ENCODE assay signal across 17 cellular contexts in the genomic region with DNA sequence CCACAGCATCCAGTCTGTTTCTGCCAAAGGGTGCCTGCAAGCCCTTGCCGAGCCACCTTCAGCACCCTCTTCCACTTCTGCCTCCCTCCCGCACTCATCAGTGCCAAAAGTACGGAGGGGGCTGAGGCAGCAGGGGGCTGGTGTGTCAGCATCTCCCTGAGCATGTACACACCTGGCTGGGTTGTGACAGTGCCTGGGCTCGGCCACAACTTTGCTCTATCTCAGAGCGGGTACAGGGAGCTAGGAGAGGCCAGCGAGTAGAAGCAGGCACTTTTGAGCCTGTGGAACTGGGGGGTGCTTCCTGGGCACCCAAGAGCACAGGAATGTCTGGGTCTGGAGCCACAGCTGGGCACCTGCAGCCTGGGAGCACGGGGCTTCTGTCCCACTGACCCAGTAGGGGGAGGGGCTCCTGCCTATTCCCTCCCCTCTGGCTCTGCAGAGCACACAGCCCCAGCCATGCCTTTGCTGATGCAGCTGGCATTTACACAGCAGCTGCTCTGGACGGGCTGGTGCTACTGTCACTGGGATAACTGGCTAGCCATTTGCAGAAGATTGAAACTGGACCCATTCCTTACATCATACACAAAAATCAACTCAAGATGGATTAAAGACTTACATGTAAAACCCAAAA.
DNase-seq lines count a peak whose midpoint lies in the region; ATAC-seq, FAIRE-seq and TF ChIP-seq lines count a peak whose summit lies in the region.
"Had no signal": no experiment of that assay in that cellular context is flagged by ENCODE, and none has a peak within 500 bp of the region (broad histone marks: within the 10 kb centered on the region; RNA-seq: fewer than 3 reads in every experiment).

No MANE protein-coding gene starts in this region.

- no peaks in the 10 kb centered on the region for H3K9me2 ChIP-seq in PC-9 (ENCODE audit: insufficient read depth)

- no peaks in the 10 kb centered on the region for H3K27me3 ChIP-seq in PC-9 (ENCODE audit: insufficient read depth, low read depth)
- H3K27me3 ChIP-seq in endodermal cell (ENCODE audit: control insufficient read depth, insufficient read depth, low read length, poor library complexity, severe bottlenecking), result no peaks in the 10 kb centered on the region
- no peaks in the 10 kb centered on the region for H3K27me3 ChIP-seq in osteoblast (ENCODE audit: insufficient read depth, low read length)
- H3K27me3 ChIP-seq: BLaER1 had no signal

- FAIRE-seq in A549 (lab: Jason Lieb, UNC), result no peak
- FAIRE-seq: GM19239 had no signal

- no peak for TF ChIP-seq EP300 in A549 (IDR thresholded peaks at IDR 0.05)

- H3K9ac ChIP-seq in endodermal cell (ENCODE audit: extremely low read depth, low read length, poor library complexity, severe bottlenecking), result no peak overlapping the region
- H3K9ac ChIP-seq: BLaER1 had no signal

- intact Hi-C loops in PC-9 (cut with micrococcal nuclease; ENCODE audit: unreplicated experiment), result no loop called here
- intact Hi-C loops in sciatic nerve (cut with DNase I), result no loop called here

- H3K4me2 ChIP-seq in A549 (no peak overlapping the region), PC-9 (no peak overlapping the region), osteoblast (ENCODE audit: insufficient read depth, low read length) (no peak overlapping the region)
- H3K4me2 ChIP-seq: BLaER1 had no signal

- H3K4me3 ChIP-seq in A549 (no peak overlapping the region), PC-9 (no peak overlapping the region), endodermal cell (ENCODE audit: low read length) (no peak overlapping the region), osteoblast (ENCODE audit: insufficient read depth, low read length) (no peak overlapping the region)
- H3K4me3 ChIP-seq: BLaER1 had no signal

- H3K36me3 ChIP-seq in PC-9 (ENCODE audit: low read depth) (no peaks in the 10 kb centered on the region), endodermal cell (ENCODE audit: control insufficient read depth, insufficient read depth, low read length) (no peaks in the 10 kb centered on the region), osteoblast (ENCODE audit: insufficient read depth, low read length) (no peaks in the 10 kb centered on the region)
- H3K36me3 ChIP-seq: BLaER1 had no signal

- H2AFZ ChIP-seq in PC-9, result peak overlapping the region; percentile 6; the same call in 1 of the 2 replicates
- no peak overlapping the region for H2AFZ ChIP-seq in osteoblast (ENCODE audit: low read length)

- 4% methylated on average over 6 of the region's 8 CpGs for WGBS in A549 (ENCODE audit: missing lambda C conversion rate)
- 89 to 93% methylated on average over 6 to 8 of the region's 8 CpGs for WGBS in endodermal cell (ENCODE audit: insufficient coverage in 1 of 2, insufficient read length in 1 of 2), 2 experiments

- no peaks in the 10 kb centered on the region for H3K9me3 ChIP-seq in A549
- H3K9me3 ChIP-seq in PC-9 (ENCODE audit: insufficient read depth, low read depth), result no peaks in the 10 kb centered on the region
- no peaks in the 10 kb centered on the region for H3K9me3 ChIP-seq in endodermal cell (ENCODE audit: control insufficient read depth, low read length)
- H3K9me3 ChIP-seq in osteoblast (ENCODE audit: low read depth, low read length), result no peaks in the 10 kb centered on the region

- no peak for TF ChIP-seq POLR2A in A549 (IDR thresholded peaks at IDR 0.05; ENCODE audit: low read length)

- no peaks in the 10 kb centered on the region for H3K4me1 Mint-ChIP-seq in endodermal cell

- no peaks in the 10 kb centered on the region for H3F3A ChIP-seq in PC-9 (ENCODE audit: insufficient read depth, low read depth)

- no peak for TF ChIP-seq RAD21 in A549 (conservative IDR thresholded peaks at IDR 0.05 in 1 of 2, IDR thresholded peaks at IDR 0.05 in 1 of 2)

- no peak for TF ChIP-seq CTCF in A549 (IDR thresholded peaks at IDR 0.05)
- TF ChIP-seq CTCF in PC-9 (conservative IDR thresholded peaks at IDR 0.05), result no peak
- no peak for TF ChIP-seq CTCF in endodermal cell (conservative IDR thresholded peaks at IDR 0.05)
- TF ChIP-seq CTCF in osteoblast (IDR thresholded peaks at IDR 0.05; ENCODE audit: extremely low read depth, low read depth, low read length), result no peak

- H3K27ac Mint-ChIP-seq in endodermal cell, result no peak overlapping the region
- H3K27ac Mint-ChIP-seq: CD8-positive, alpha-beta T cell had no signal

- H3K79me2 ChIP-seq in PC-9 (ENCODE audit: low read depth) (no peaks in the 10 kb centered on the region), osteoblast (ENCODE audit: insufficient read depth, low read length) (no peaks in the 10 kb centered on the region)

- peak; percentile 60 to 67; a peak in 5 of 6 replicates for ATAC-seq in A549
- peak; percentile 15 for ATAC-seq in sciatic nerve
- ATAC-seq in HG02870 (IDR thresholded peaks at IDR 0.05; ENCODE audit: unreplicated experiment), result no peak
- no peak for ATAC-seq in GM18520 (IDR thresholded peaks at IDR 0.05; ENCODE audit: unreplicated experiment)
- ATAC-seq: CD8-positive, alpha-beta T cell had no signal

- H3K4me1 ChIP-seq in A549 (no peaks in the 10 kb centered on the region), PC-9 (replicated peaks; ENCODE audit: insufficient read depth) (no peaks in the 10 kb centered on the region), endodermal cell (ENCODE audit: control insufficient read depth, insufficient read depth, low read length) (no peaks in the 10 kb centered on the region), osteoblast (ENCODE audit: insufficient read depth, low read length) (no peaks in the 10 kb centered on the region)
- H3K4me1 ChIP-seq: BLaER1 had no signal

- H3K27me3 Mint-ChIP-seq in endodermal cell (ENCODE audit: insufficient read depth), result no peaks in the 10 kb centered on the region

- DNase-seq in A549 (ENCODE audit: low read depth in 1 of 2, low spot score in 1 of 2) (no peak), PC-9 (no peak), endodermal cell (peak; percentile 45), sciatic nerve (ENCODE audit: low spot score) (no peak), cerebellum (ENCODE audit: low spot score) (no peak), osteoblast (ENCODE audit: insufficient read length, low spot score, missing footprints) (no peak)
- DNase-seq: CD8-positive, alpha-beta T cell; H9; KBM-7; NCI-H146; NCI-H2081 treated with DMSO at 0.1 percent for 48 hours; NCI-H524 had no signal

- no TSS peak for BruUV-seq in PC-9 (replicated peaks; lab: Mats Ljungman, UMichigan)

- no peak overlapping the region for H3K4me3 Mint-ChIP-seq in endodermal cell
- H3K4me3 Mint-ChIP-seq: CD8-positive, alpha-beta T cell; H9 had no signal

- H3K36me3 Mint-ChIP-seq in endodermal cell (ENCODE audit: low read depth), result no peaks in the 10 kb centered on the region
- H3K36me3 Mint-ChIP-seq: CD8-positive, alpha-beta T cell had no signal

- POLR2A ChIA-PET in A549 (lab: Yijun Ruan, JAX) (no interaction called here), PC-9 (lab: Charles Lee; ENCODE audit: unreplicated experiment) (no interaction called here)

- H3K27ac ChIP-seq in A549 (no peak overlapping the region), PC-9 (no peak overlapping the region), endodermal cell (ENCODE audit: low read depth, low read length) (no peak overlapping the region), osteoblast (ENCODE audit: low read depth, low read length) (no peak overlapping the region)
- H3K27ac ChIP-seq: BLaER1, RWPE1 had no signal

- CTCF ChIA-PET in A549 (lab: Yijun Ruan, JAX) (interaction anchor here (0.5 to 1.0 kb wide), 2 partner anchors 12 to 41 kb away, joined by 3 read pairs; no protein-coding TSS in a partner anchor), PC-9 (lab: Charles Lee) (no interaction called here)

- no peaks in the 10 kb centered on the region for H4K20me1 ChIP-seq in PC-9 (ENCODE audit: insufficient read depth)
- no peaks in the 10 kb centered on the region for H4K20me1 ChIP-seq in osteoblast (ENCODE audit: insufficient read depth, low read length)
- H4K20me1 ChIP-seq: BLaER1 had no signal

- peaks cover 9% of the 10 kb centered on the region for H3K9me3 Mint-ChIP-seq in endodermal cell

TF ChIP-seq in A549, 52 proteins besides CTCF, POLR2A, EP300 and RAD21:
- no peak for TF ChIP-seq RFX5 (IDR thresholded peaks at IDR 0.05)
- TF ChIP-seq ZSCAN20 (CRISPR knock-in tag; IDR thresholded peaks at IDR 0.05), result no peak
- no peak for TF ChIP-seq TP53 (CRISPR knock-in tag; IDR thresholded peaks at IDR 0.05)
- TF ChIP-seq, protein P1, sequence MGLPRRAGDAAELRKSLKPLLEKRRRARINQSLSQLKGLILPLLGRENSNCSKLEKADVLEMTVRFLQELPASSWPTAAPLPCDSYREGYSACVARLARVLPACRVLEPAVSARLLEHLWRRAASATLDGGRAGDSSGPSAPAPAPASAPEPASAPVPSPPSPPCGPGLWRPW (IDR thresholded peaks at IDR 0.05), result no peak
- no peak for TF ChIP-seq BHLHE40 (IDR thresholded peaks at IDR 0.05; ENCODE audit: low read depth, low read length)

Comparison
In these comparisons a context has a peak if more than half of its experiments do, and no peak if none do; other contexts are left out.
1. ATAC-seq: peak in A549 (2 of 2) and sciatic nerve (single experiment); none in HG02870 (single experiment) and GM18520 (single experiment).